ENCODE assay signal across 8 cellular contexts in the genomic region with DNA sequence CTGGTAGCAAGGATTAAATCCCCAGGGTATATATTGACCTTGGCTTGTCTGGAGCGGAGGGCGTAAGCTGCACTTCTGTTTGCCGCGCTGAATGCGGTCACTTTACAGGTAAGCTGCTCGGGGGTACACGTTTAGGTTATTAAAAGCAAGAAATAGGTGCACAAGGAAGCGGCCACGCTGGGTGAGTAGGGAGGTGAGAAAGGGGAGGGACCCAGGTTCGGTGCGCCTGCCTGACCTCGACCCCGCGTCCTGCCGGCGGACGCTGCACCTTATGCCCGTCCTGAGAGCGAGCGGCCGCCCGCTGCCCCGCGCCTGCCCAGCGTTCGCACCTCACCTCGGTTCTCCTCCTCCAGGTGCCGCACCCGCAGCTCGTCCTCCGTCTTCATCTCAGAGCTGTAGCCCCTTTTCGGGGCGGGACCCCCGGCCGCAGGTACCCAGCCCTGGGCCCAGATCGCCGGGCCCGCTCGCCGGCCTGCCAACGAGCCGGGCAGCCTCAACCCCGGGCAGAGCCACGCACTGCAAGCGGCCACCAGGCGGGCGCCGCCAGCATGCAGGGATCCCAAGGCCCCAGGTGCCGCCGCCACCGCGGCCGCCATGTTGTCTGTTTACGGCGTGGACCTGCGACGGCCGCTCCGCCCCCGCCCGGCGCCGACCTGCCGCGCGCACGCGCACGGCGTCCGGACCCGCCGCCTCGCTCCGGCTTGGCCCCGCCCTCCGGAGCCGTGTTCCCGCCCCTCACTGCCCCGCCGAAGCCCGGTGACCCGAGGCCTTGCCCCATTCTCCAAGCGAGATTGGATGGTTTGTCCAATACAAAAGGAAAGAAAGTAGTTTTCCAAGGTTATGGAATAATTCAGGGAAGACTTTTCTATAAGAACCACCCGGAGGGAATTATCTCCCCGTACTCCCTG. TPM values are rescaled to one million over a fixed set of nuclear protein-coding genes. Genes with fewer than 3 reads are reported as not detected.
A peak's percentile ranks its signal among the peaks of the same experiment; 100 is the strongest.
DNase-seq lines count a peak whose midpoint lies in the region; ATAC-seq and TF ChIP-seq lines count a peak whose summit lies in the region.

A gene with protein sequence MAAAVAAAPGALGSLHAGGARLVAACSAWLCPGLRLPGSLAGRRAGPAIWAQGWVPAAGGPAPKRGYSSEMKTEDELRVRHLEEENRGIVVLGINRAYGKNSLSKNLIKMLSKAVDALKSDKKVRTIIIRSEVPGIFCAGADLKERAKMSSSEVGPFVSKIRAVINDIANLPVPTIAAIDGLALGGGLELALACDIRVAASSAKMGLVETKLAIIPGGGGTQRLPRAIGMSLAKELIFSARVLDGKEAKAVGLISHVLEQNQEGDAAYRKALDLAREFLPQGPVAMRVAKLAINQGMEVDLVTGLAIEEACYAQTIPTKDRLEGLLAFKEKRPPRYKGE (minus strand): TSS at position 625 of the 908 bp plus-strand sequence. CDS start 29 bp downstream, at position 596.

- ATAC-seq in GM19452 (IDR thresholded peaks at IDR 0.05; ENCODE audit: unreplicated experiment) (peak; percentile 88), esophagus mucosa (peak; percentile 97)
- peak; percentile 84 to 85 for ATAC-seq in activated T-cell treated with anti-CD3 and anti-CD28 coated beads, Interleukin-2, amount 50 U/mL, for 4 hours

- H3K4me3 ChIP-seq in muscle layer of duodenum (ENCODE audit: low read depth in 1 of 2, low read length in 2 of 2): peak within 1 kb of the TSS; percentile 87 to 95

- H3K9me3 ChIP-seq in muscle layer of duodenum (ENCODE audit: control insufficient read depth in 1 of 2, low read length in 2 of 2): no peaks in the 10 kb centered on the region

- DNase-seq in Caki2 (ENCODE audit: low read depth) (peak; percentile 70), HK-2 (ENCODE audit: unreplicated experiment) (peak; percentile 84)
- DNase-seq in activated T-cell treated with anti-CD3 and anti-CD28 coated beads, Interleukin-2, amount 50 U/mL, for 4 hours: peak; percentile 79
- DNase-seq in stimulated activated CD8-positive, alpha-beta memory T cell treated with anti-CD3 and anti-CD28 coated beads, Interleukin-7, amount 100 ng/mL, for 24 hours (ENCODE audit: low read depth): peak; percentile 65

- peak within 1 kb of the TSS; percentile 96 for H3K4me3 Mint-ChIP-seq in activated T-cell treated with anti-CD3 and anti-CD28 coated beads, Interleukin-2, amount 50 U/mL, for 4 hours

- in situ Hi-C loops in Caki2 (cut with HindIII; ENCODE audit: low pct_unique_long_range_greater_than_20kb, low sequenced_read_pairs): no loop called here

- no peaks in the 10 kb centered on the region for H3K27me3 Mint-ChIP-seq in activated T-cell treated with anti-CD3 and anti-CD28 coated beads, Interleukin-2, amount 50 U/mL, for 4 hours (ENCODE audit: low read depth)

- H3K4me1 ChIP-seq in muscle layer of duodenum (ENCODE audit: control insufficient read depth in 1 of 2, insufficient read depth in 2 of 2, low read length in 2 of 2): peaks cover 6 to 17% of the 10 kb centered on the region in 2 donors

- peaks cover 49% of the 10 kb centered on the region for H3K4me1 Mint-ChIP-seq in activated T-cell treated with anti-CD3 and anti-CD28 coated beads, Interleukin-2, amount 50 U/mL, for 4 hours (ENCODE audit: low read depth)

- peaks cover 0 to 4% of the 10 kb centered on the region in 2 donors for H3K36me3 ChIP-seq in muscle layer of duodenum (ENCODE audit: control insufficient read depth in 1 of 2, insufficient read depth in 2 of 2, low read length in 2 of 2)

- H3K27me3 ChIP-seq in muscle layer of duodenum (ENCODE audit: low read depth, low read length): no peaks in the 10 kb centered on the region

- H3K9me3 Mint-ChIP-seq in activated T-cell treated with anti-CD3 and anti-CD28 coated beads, Interleukin-2, amount 50 U/mL, for 4 hours: no peaks in the 10 kb centered on the region

- peaks cover 14% of the 10 kb centered on the region for H3K36me3 Mint-ChIP-seq in activated T-cell treated with anti-CD3 and anti-CD28 coated beads, Interleukin-2, amount 50 U/mL, for 4 hours (ENCODE audit: insufficient read depth)

- H3K27ac ChIP-seq in muscle layer of duodenum (ENCODE audit: low read length): peak within 1 kb of the TSS; percentile 84

TF ChIP-seq in PFSK-1, 5 proteins besides CTCF, POLR2A, EP300 and RAD21:
- TF ChIP-seq SIN3A (IDR thresholded peaks at IDR 0.05; ENCODE audit: borderline replicate concordance, insufficient read depth, low read length) (no peak), TAF1 (IDR thresholded peaks at IDR 0.05; ENCODE audit: borderline replicate concordance, insufficient read depth, low read length) (peak; percentile 59; the same call in 1 of the 2 replicates), FOXP2 (optimal IDR thresholded peaks at IDR 0.05; ENCODE audit: borderline replicate concordance, extremely low read depth, extremely low read length, insufficient read depth) (peak; percentile 94)
- TF ChIP-seq, protein P1, sequence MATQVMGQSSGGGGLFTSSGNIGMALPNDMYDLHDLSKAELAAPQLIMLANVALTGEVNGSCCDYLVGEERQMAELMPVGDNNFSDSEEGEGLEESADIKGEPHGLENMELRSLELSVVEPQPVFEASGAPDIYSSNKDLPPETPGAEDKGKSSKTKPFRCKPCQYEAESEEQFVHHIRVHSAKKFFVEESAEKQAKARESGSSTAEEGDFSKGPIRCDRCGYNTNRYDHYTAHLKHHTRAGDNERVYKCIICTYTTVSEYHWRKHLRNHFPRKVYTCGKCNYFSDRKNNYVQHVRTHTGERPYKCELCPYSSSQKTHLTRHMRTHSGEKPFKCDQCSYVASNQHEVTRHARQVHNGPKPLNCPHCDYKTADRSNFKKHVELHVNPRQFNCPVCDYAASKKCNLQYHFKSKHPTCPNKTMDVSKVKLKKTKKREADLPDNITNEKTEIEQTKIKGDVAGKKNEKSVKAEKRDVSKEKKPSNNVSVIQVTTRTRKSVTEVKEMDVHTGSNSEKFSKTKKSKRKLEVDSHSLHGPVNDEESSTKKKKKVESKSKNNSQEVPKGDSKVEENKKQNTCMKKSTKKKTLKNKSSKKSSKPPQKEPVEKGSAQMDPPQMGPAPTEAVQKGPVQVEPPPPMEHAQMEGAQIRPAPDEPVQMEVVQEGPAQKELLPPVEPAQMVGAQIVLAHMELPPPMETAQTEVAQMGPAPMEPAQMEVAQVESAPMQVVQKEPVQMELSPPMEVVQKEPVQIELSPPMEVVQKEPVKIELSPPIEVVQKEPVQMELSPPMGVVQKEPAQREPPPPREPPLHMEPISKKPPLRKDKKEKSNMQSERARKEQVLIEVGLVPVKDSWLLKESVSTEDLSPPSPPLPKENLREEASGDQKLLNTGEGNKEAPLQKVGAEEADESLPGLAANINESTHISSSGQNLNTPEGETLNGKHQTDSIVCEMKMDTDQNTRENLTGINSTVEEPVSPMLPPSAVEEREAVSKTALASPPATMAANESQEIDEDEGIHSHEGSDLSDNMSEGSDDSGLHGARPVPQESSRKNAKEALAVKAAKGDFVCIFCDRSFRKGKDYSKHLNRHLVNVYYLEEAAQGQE (IDR thresholded peaks at IDR 0.05; ENCODE audit: insufficient read depth in 1 of 2, low read depth in 2 of 2, low read length in 2 of 2): no peak

RNA-seq across cellular contexts. Expression of the gene that starts here (rescaled TPM):
- total RNA-seq in Caki2 (2014; rRNA removed; shearing (Covaris generic); ENCODE audit: low replicate concordance): 6.8 and 12.1 TPM in 2 replicates
- 8.1 TPM for polyA plus RNA-seq in PFSK-1 (2012; ENCODE audit: insufficient read length, low read depth)
- total RNA-seq in activated T-cell treated with anti-CD3 and anti-CD28 coated beads, Interleukin-2, amount 50 U/mL, for 4 hours: 10 to 100 TPM; 23.6 to 24.6 (median 23.8) TPM
- 10.4 TPM for total RNA-seq in esophagus mucosa

Comparison
In these comparisons a context has a peak if more than half of its experiments do, and no peak if none do; other contexts are left out.
1. Peak in every context shown above with its lines: DNase-seq, ATAC-seq, H3K4me3 ChIP-seq and H3K27ac ChIP-seq.